Comparison of ENCODE assay signal across 8 cellular contexts in genomic region chr17:16991349-16992009, GRCh38. TPM values are rescaled to one million over a fixed set of nuclear protein-coding genes. Genes with fewer than 3 reads are reported as not detected.
DNase-seq lines count a peak whose midpoint lies in the region; ATAC-seq and TF ChIP-seq lines count a peak whose summit lies in the region.

No MANE protein-coding gene starts in this region.

- no peaks in the 10 kb centered on the region for H3K9me3 Mint-ChIP-seq in HFFc6

- H3K4me3 Mint-ChIP-seq in HFFc6 = no peak overlapping the region

- peak overlapping the region; percentile 81 for H3K18ac ChIP-seq in neuronal stem cell (ENCODE audit: low read length)

- no peak overlapping the region for H4K8ac ChIP-seq in neuronal stem cell (ENCODE audit: low read depth, low read length)

- peaks cover 43% of the 10 kb centered on the region for H3K4me1 Mint-ChIP-seq in HFFc6 (ENCODE audit: low read depth)

- H4K91ac ChIP-seq in neuronal stem cell (ENCODE audit: low read depth, low read length, poor library complexity) = no peak overlapping the region

- H3K4me2 ChIP-seq in neuronal stem cell (ENCODE audit: insufficient read depth, low read length, poor library complexity, severe bottlenecking) = peak overlapping the region; percentile 36

- H3K4me3 ChIP-seq in fibroblast of the aortic adventitia (ENCODE audit: low read depth, low read length) (no peak overlapping the region), neuronal stem cell (ENCODE audit: low read length in 2 of 2) (no peak overlapping the region)

- H3K79me1 ChIP-seq in neuronal stem cell (ENCODE audit: low read depth, low read length) = peaks cover 2% of the 10 kb centered on the region

- H2AK5ac ChIP-seq in neuronal stem cell (ENCODE audit: low read depth, low read length) = no peak overlapping the region

- WGBS in neuronal stem cell (ENCODE audit: extremely low coverage in 2 of 2, insufficient read length in 2 of 2, insufficient replicate concordance in 1 of 2), 2 donors = no CpG with 5 or more reads among the region's 16 CpGs

- DNase-seq in CD1c-positive myeloid dendritic cell (ENCODE audit: extremely low spot score) (peak; percentile 80), HFFc6 (peak; percentile 53), RPMI8226 (peak; percentile 88), fibroblast of the aortic adventitia (ENCODE audit: low read depth) (peak; percentile 61), neuronal stem cell (ENCODE audit: low spot score) (peak; percentile 65), substantia nigra (lab: John Stamatoyannopoulos, UW) (peak in 46 of 49 donors; percentile 19 to 89 (median 60))
- DNase-seq in activated T-helper 1 cell treated with anti-CD3 and anti-CD28 coated beads, Interleukin-2, amount 50 U/mL, for 16 hours (ENCODE audit: low read depth in 1 of 2, low spot score in 1 of 2) = peak; percentile 64 to 74

- peak overlapping the region; percentile 67 for H2BK5ac ChIP-seq in neuronal stem cell (ENCODE audit: low read length)

- no peak overlapping the region for H3K27ac Mint-ChIP-seq in HFFc6

- H3K9ac ChIP-seq in neuronal stem cell (ENCODE audit: low read depth, low read length, poor library complexity) = no peak overlapping the region

- no peak overlapping the region for H2BK120ac ChIP-seq in neuronal stem cell (ENCODE audit: low read depth, low read length)

- H2AFZ ChIP-seq in neuronal stem cell (ENCODE audit: low read length) = peak overlapping the region; percentile 28

- H3K27me3 ChIP-seq in neuronal stem cell (ENCODE audit: control insufficient read depth in 3 of 3, insufficient read depth in 3 of 3, low read depth in 1 of 3, low read length in 3 of 3) = peaks cover 0 to 2% (median 0%) of the 10 kb centered on the region in 3 experiments

- no peaks in the 10 kb centered on the region for H3K9me3 ChIP-seq in neuronal stem cell (replicated peaks in 1 of 2; ENCODE audit: control insufficient read depth in 2 of 2, insufficient read depth in 1 of 2, low read depth in 1 of 2, low read length in 2 of 2)

- H2BK12ac ChIP-seq in neuronal stem cell (ENCODE audit: low read length) = no peak overlapping the region

- no peaks in the 10 kb centered on the region for H3K36me3 Mint-ChIP-seq in HFFc6 (ENCODE audit: low read depth)

- H3K27ac ChIP-seq in neuronal stem cell (replicated peaks; ENCODE audit: low read length) = no peak overlapping the region
- no peak overlapping the region for H3K27ac ChIP-seq in substantia nigra (ENCODE audit: low read depth, low read length, poor library complexity, severe bottlenecking)

- no peak for ATAC-seq in HG03045 (IDR thresholded peaks at IDR 0.05; ENCODE audit: unreplicated experiment)

- TF ChIP-seq CTCF in HFFc6 (IDR thresholded peaks at IDR 0.05) (peak; percentile 86), fibroblast of the aortic adventitia (IDR thresholded peaks at IDR 0.05; ENCODE audit: insufficient read depth, low read length) (peak; percentile 86)

- H2BK15ac ChIP-seq in neuronal stem cell (ENCODE audit: low read length) = no peak overlapping the region

- peaks cover 0 to 2% of the 10 kb centered on the region in 2 donors for H3K4me1 ChIP-seq in neuronal stem cell (ENCODE audit: control insufficient read depth in 2 of 2, insufficient read depth in 1 of 2, low read depth in 1 of 2, low read length in 2 of 2)

- no peaks in the 10 kb centered on the region; the same call in 1 of the 2 replicates for H3K27me3 Mint-ChIP-seq in HFFc6 (ENCODE audit: insufficient read depth)

- H3K4ac ChIP-seq in neuronal stem cell (ENCODE audit: low read length) = no peak overlapping the region

- no peaks in the 10 kb centered on the region for H3K36me3 ChIP-seq in neuronal stem cell (replicated peaks in 1 of 2; ENCODE audit: control insufficient read depth in 2 of 2, insufficient read depth in 2 of 2, low read length in 2 of 2)

- H3K23ac ChIP-seq in neuronal stem cell (ENCODE audit: low read depth, low read length, poor library complexity) = no peak overlapping the region

- no peak overlapping the region for H3K14ac ChIP-seq in neuronal stem cell (ENCODE audit: low read length)

RNA-seq across cellular contexts. Expression of gene TNFRSF13B, which starts 19.6 kb away (rescaled TPM):
- not detected for total RNA-seq in HFFc6 (2021; fragmentation: NEBNext Ultra II Directional; extraction: Animal tissue kit (Norgen Biotek cat#: 25700))
- total RNA-seq in fibroblast of the aortic adventitia (ENCODE audit: low replicate concordance) = not detected in 2 replicates
- not detected for polyA plus RNA-seq in neuronal stem cell (2013, experiment 1 of 2)
- polyA plus RNA-seq in neuronal stem cell (2013, experiment 2 of 2) = not detected

RNA-seq across cellular contexts. Expression of gene MPRIP, which starts 50.8 kb away (rescaled TPM):
- 100 to 1,000 TPM; 350 to 409 (median 372) TPM for total RNA-seq in HFFc6 (2021; fragmentation: NEBNext Ultra II Directional; extraction: Animal tissue kit (Norgen Biotek cat#: 25700))
- 86.5 and 102 TPM in 2 replicates for total RNA-seq in fibroblast of the aortic adventitia (ENCODE audit: low replicate concordance)
- 67.7 TPM for polyA plus RNA-seq in neuronal stem cell (2013, experiment 1 of 2)
- polyA plus RNA-seq in neuronal stem cell (2013, experiment 2 of 2) = 72.4 TPM
